Comparison of ENCODE assay signal across 36 cellular contexts in genomic region chr7:44661233-44661632, GRCh38.
"Had no signal": no experiment of that assay in that cellular context is flagged by ENCODE, and none has a peak within 500 bp of the region (broad histone marks: within the 10 kb centered on the region; RNA-seq: fewer than 3 reads in every experiment).

No MANE protein-coding gene starts in this region.

- H3K27ac ChIP-seq: adrenal gland, body of pancreas, brain microvascular endothelial cell, breast epithelium, VCaP had no signal

- H3K4me3 Mint-ChIP-seq: activated B cell treated with CpG ODN at 0.5 μM for 24 hours; activated CD4-positive, alpha-beta memory T cell treated with anti-CD3 and anti-CD28 coated beads for 36 hours; activated CD4-positive, alpha-beta T cell treated with anti-CD3 and anti-CD28 coated beads, Interleukin-2, amount 10 ng/mL, durations not matched to agents 24 days and 14 days; activated CD8-positive, alpha-beta T cell treated with anti-CD3 and anti-CD28 coated beads for 36 hours; activated naive CD4-positive, alpha-beta T cell treated with anti-CD3 and anti-CD28 coated beads for 36 hours; activated naive CD8-positive, alpha-beta T cell treated with anti-CD3 and anti-CD28 coated beads for 36 hours; activated T-cell treated with anti-CD3 and anti-CD28 coated beads, Interleukin-2, amount 50 U/mL, for 4 hours; activated T-cell treated with anti-CD3 and anti-CD28 coated beads, Interleukin-2, amount 50 U/mL, for 72 hours; activated T-helper 1 cell treated with anti-CD3 and anti-CD28 coated beads, Interleukin-12 subunit alpha, Interleukin-12 subunit beta, Interleukin-2, Interleukin-4 antibody, amounts not matched to agents 30 ng/mL and 10 ng/mL and 1 ng/mL, durations not matched to agents 14 hours and 24 hours and 36 hours; activated T-helper 17 cell treated with anti-CD3 and anti-CD28 coated beads, Interleukin-2, amount 50 U/mL, for 72 hours; T-helper 1 cell treated with Interleukin-12 subunit alpha and Interleukin-12 subunit beta and Interleukin-4 antibody, amounts not matched to agents 30 μg/mL and 1 μg/mL, for 36 hours; T-helper 2 cell treated with Interferon-gamma antibody and Interleukin-4, amounts not matched to agents 5 μg/mL and 100 μg/mL, for 36 hours had no signal

- ATAC-seq: activated CD8-positive, alpha-beta T cell treated with anti-CD3 and anti-CD28 coated beads for 36 hours; activated naive CD4-positive, alpha-beta T cell treated with anti-CD3 and anti-CD28 coated beads, Interleukin-2, amount 50 U/mL, for 72 hours; activated T-cell treated with anti-CD3 and anti-CD28 coated beads, Interleukin-2, amount 50 U/mL, for 4 hours; activated T-cell treated with anti-CD3 and anti-CD28 coated beads, Interleukin-2, amount 50 U/mL, for 72 hours; activated T-helper 17 cell treated with anti-CD3 and anti-CD28 coated beads, Interleukin-2, amount 50 U/mL, for 72 hours; body of pancreas had no signal

- H3K27ac Mint-ChIP-seq: activated B cell treated with CpG ODN at 0.5 μM for 24 hours; activated CD4-positive, alpha-beta memory T cell treated with anti-CD3 and anti-CD28 coated beads for 36 hours; activated CD4-positive, alpha-beta T cell treated with anti-CD3 and anti-CD28 coated beads, Interleukin-2, amount 10 ng/mL, durations not matched to agents 24 days and 14 days; activated CD8-positive, alpha-beta T cell treated with anti-CD3 and anti-CD28 coated beads for 36 hours; activated naive CD4-positive, alpha-beta T cell treated with anti-CD3 and anti-CD28 coated beads for 36 hours; activated naive CD4-positive, alpha-beta T cell treated with anti-CD3 and anti-CD28 coated beads, Interleukin-2, amount 50 U/mL, for 72 hours; activated naive CD8-positive, alpha-beta T cell treated with anti-CD3 and anti-CD28 coated beads for 36 hours; activated T-cell treated with anti-CD3 and anti-CD28 coated beads, Interleukin-2, amount 50 U/mL, for 72 hours; activated T-helper 1 cell treated with anti-CD3 and anti-CD28 coated beads, Interleukin-12 subunit alpha, Interleukin-12 subunit beta, Interleukin-2, Interleukin-4 antibody, amounts not matched to agents 30 ng/mL and 10 ng/mL and 1 ng/mL, durations not matched to agents 14 hours and 24 hours and 36 hours; activated T-helper 17 cell treated with anti-CD3 and anti-CD28 coated beads, Interleukin-2, amount 50 U/mL, for 72 hours; T-helper 1 cell treated with Interleukin-12 subunit alpha and Interleukin-12 subunit beta and Interleukin-4 antibody, amounts not matched to agents 30 μg/mL and 1 μg/mL, for 36 hours; T-helper 2 cell treated with Interferon-gamma antibody and Interleukin-4, amounts not matched to agents 5 μg/mL and 100 μg/mL, for 36 hours had no signal

- H3K27me3 Mint-ChIP-seq: activated B cell treated with CpG ODN at 0.5 μM for 24 hours; activated CD4-positive, alpha-beta memory T cell treated with anti-CD3 and anti-CD28 coated beads for 36 hours; activated CD4-positive, alpha-beta T cell treated with anti-CD3 and anti-CD28 coated beads, Interleukin-2, amount 10 ng/mL, durations not matched to agents 24 days and 14 days; activated CD8-positive, alpha-beta T cell treated with anti-CD3 and anti-CD28 coated beads for 36 hours; activated naive CD8-positive, alpha-beta T cell treated with anti-CD3 and anti-CD28 coated beads for 36 hours; activated T-helper 17 cell treated with anti-CD3 and anti-CD28 coated beads, Interleukin-2, amount 50 U/mL, for 72 hours had no signal

- H3K36me3 ChIP-seq: breast epithelium had no signal

- DNase-seq: activated B cell treated with CpG ODN at 0.5 μM for 24 hours; activated CD4-positive, alpha-beta memory T cell treated with anti-CD3 and anti-CD28 coated beads for 36 hours; activated CD4-positive, alpha-beta T cell treated with anti-CD3 and anti-CD28 coated beads for 4 hours; activated CD4-positive, alpha-beta T cell treated with anti-CD3 and anti-CD28 coated beads, Interleukin-2, amount 10 ng/mL, durations not matched to agents 24 days and 14 days; activated CD4-positive, alpha-beta T cell treated with anti-CD3 and anti-CD28 coated beads, Interleukin-2, amount 50 U/mL, for 1 hour; activated CD4-positive, alpha-beta T cell treated with anti-CD3 and anti-CD28 coated beads, Interleukin-2, amount 50 U/mL, for 4 hours; activated CD4-positive, CD25-positive, alpha-beta regulatory T cell treated with anti-CD3 and anti-CD28 coated beads, Interleukin-2, amount 50 U/mL, for 72 hours; activated CD8-positive, alpha-beta memory T cell treated with anti-CD3 and anti-CD28 coated beads, Interleukin-2, amount 50 U/mL, for 4 hours; activated CD8-positive, alpha-beta T cell treated with anti-CD3 and anti-CD28 coated beads for 36 hours; activated effector memory CD4-positive, alpha-beta T cell treated with anti-CD3 and anti-CD28 coated beads, Interleukin-2, amount 50 U/mL, for 16 hours; activated gamma-delta T cell treated with Interleukin-2 at 50 U/mL for 16 hours; activated naive CD4-positive, alpha-beta T cell; activated naive CD4-positive, alpha-beta T cell treated with anti-CD3 and anti-CD28 coated beads for 36 hours; activated naive CD4-positive, alpha-beta T cell treated with anti-CD3 and anti-CD28 coated beads, Interleukin-2, amount 50 U/mL, for 16 hours; activated naive CD8-positive, alpha-beta T cell treated with anti-CD3 and anti-CD28 coated beads for 36 hours; activated T-cell treated with anti-CD3 and anti-CD28 coated beads for 4 hours; activated T-cell treated with anti-CD3 and anti-CD28 coated beads, Interleukin-2, amount 50 U/mL, for 1 hour; activated T-cell treated with anti-CD3 and anti-CD28 coated beads, Interleukin-2, amount 50 U/mL, for 4 hours; activated T-cell treated with anti-CD3 and anti-CD28 coated beads, Interleukin-2, amount 50 U/mL, for 72 hours; amniotic stem cell; aorta; body of pancreas; brain microvascular endothelial cell; central memory CD4-positive, alpha-beta T cell; cerebellar nuclear complex; T-helper 1 cell; T-helper 2 cell; T-helper 9 cell had no signal

- H3K9me3 ChIP-seq: body of pancreas had no signal

- H3K4me1 ChIP-seq: adrenal gland, body of pancreas, breast epithelium had no signal

- H3K27me3 ChIP-seq: adrenal gland, body of pancreas, brain microvascular endothelial cell, breast epithelium had no signal

- H3K4me3 ChIP-seq: adrenal gland, body of pancreas, breast epithelium had no signal
